In the genomic region with DNA sequence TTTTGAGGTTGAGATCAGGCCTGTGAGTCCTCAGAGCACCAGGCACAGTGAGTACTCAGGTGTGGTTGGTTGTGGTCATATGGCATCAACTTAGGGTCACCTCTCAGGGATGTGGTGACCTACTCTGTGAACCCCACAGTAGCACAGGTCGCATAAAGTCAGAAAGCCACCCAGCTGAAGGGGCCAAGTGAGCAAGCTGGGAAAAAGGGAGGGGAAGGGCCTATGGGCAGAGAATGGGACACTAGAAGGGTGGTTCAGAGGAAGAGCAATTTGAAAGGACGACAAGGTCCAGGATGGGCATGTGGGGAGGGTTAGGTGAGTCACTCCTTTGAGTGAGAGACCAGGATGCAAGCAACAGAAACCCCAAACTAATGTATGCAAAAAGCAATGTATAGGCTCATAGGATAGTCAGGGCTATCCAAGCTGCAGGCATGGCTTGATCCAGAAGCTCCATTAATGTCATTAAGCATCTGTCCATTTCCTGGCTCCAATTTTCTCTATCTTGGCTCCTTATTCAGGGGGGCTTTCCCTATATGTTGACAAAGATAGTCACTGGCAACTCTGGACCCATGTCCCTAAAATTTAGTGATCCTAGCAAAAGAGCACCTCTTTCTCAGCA, we compare ENCODE assay signal across 12 cellular contexts. TPM values are rescaled to one million over a fixed set of nuclear protein-coding genes. Genes with fewer than 3 reads are reported as not detected.
DNase-seq lines count a peak whose midpoint lies in the region; ATAC-seq and TF ChIP-seq lines count a peak whose summit lies in the region.
"Had no signal": no experiment of that assay in that cellular context is flagged by ENCODE, and none has a peak within 500 bp of the region (broad histone marks: within the 10 kb centered on the region; RNA-seq: fewer than 3 reads in every experiment).

No MANE protein-coding gene starts in this region.

- peaks cover 34% of the 10 kb centered on the region for H3K4me1 Mint-ChIP-seq in activated naive CD8-positive, alpha-beta T cell (ENCODE audit: low read depth)
- H3K4me1 Mint-ChIP-seq in activated naive CD8-positive, alpha-beta T cell treated with anti-CD3 and anti-CD28 coated beads for 36 hours, result peaks cover 41% of the 10 kb centered on the region
- peaks cover 37% of the 10 kb centered on the region for H3K4me1 Mint-ChIP-seq in activated CD8-positive, alpha-beta T cell treated with anti-CD3 and anti-CD28 coated beads, Interleukin-2, amount 10 ng/mL, durations not matched to agents 7 days and 5 days (ENCODE audit: low read depth)

- H3K27ac Mint-ChIP-seq in activated naive CD8-positive, alpha-beta T cell, result peak overlapping the region; percentile 5
- H3K27ac Mint-ChIP-seq in activated naive CD8-positive, alpha-beta T cell treated with anti-CD3 and anti-CD28 coated beads for 36 hours, result no peak overlapping the region
- peak overlapping the region; percentile 7 for H3K27ac Mint-ChIP-seq in activated CD8-positive, alpha-beta T cell treated with anti-CD3 and anti-CD28 coated beads, Interleukin-2, amount 10 ng/mL, durations not matched to agents 7 days and 5 days

- H3K36me3 ChIP-seq in upper lobe of right lung, result no peaks in the 10 kb centered on the region
- H3K36me3 ChIP-seq: MG63 had no signal

- no peaks in the 10 kb centered on the region for H3K9me3 ChIP-seq in upper lobe of right lung
- H3K9me3 ChIP-seq: MG63 had no signal

- H3K27me3 Mint-ChIP-seq in activated naive CD8-positive, alpha-beta T cell, result no peaks in the 10 kb centered on the region
- no peaks in the 10 kb centered on the region for H3K27me3 Mint-ChIP-seq in activated naive CD8-positive, alpha-beta T cell treated with anti-CD3 and anti-CD28 coated beads for 36 hours
- no peaks in the 10 kb centered on the region for H3K27me3 Mint-ChIP-seq in activated CD8-positive, alpha-beta T cell treated with anti-CD3 and anti-CD28 coated beads, Interleukin-2, amount 10 ng/mL, durations not matched to agents 7 days and 5 days (ENCODE audit: low read depth)

- no peak overlapping the region for H3K27ac ChIP-seq in upper lobe of right lung
- H3K27ac ChIP-seq: parathyroid adenoma had no signal

- no peak overlapping the region for H3K4me3 Mint-ChIP-seq in activated naive CD8-positive, alpha-beta T cell
- H3K4me3 Mint-ChIP-seq in activated naive CD8-positive, alpha-beta T cell treated with anti-CD3 and anti-CD28 coated beads for 36 hours, result no peak overlapping the region
- no peak overlapping the region for H3K4me3 Mint-ChIP-seq in activated CD8-positive, alpha-beta T cell treated with anti-CD3 and anti-CD28 coated beads, Interleukin-2, amount 10 ng/mL, durations not matched to agents 7 days and 5 days

- H3K36me3 Mint-ChIP-seq in activated naive CD8-positive, alpha-beta T cell, result no peaks in the 10 kb centered on the region
- H3K36me3 Mint-ChIP-seq in activated naive CD8-positive, alpha-beta T cell treated with anti-CD3 and anti-CD28 coated beads for 36 hours, result peaks cover 8% of the 10 kb centered on the region
- peaks cover 11% of the 10 kb centered on the region for H3K36me3 Mint-ChIP-seq in activated CD8-positive, alpha-beta T cell treated with anti-CD3 and anti-CD28 coated beads, Interleukin-2, amount 10 ng/mL, durations not matched to agents 7 days and 5 days (ENCODE audit: low read depth)

- CTCF ChIA-PET in activated CD8-positive, alpha-beta T cell treated with anti-CD3 and anti-CD28 coated beads, Interleukin-2, amount 10 ng/mL, durations not matched to agents 7 days and 5 days (lab: Charles Lee), result interaction anchor here (1.0 to 1.3 kb wide), 2 partner anchors 15 to 342 kb away, joined by 3 read pairs; no protein-coding TSS in a partner anchor

- intact Hi-C loops in upper lobe of right lung (cut with DNase I), result no loop called here

- H3K4me1 ChIP-seq in upper lobe of right lung, result peaks cover 16% of the 10 kb centered on the region

- H3K4me3 ChIP-seq in upper lobe of right lung, result no peak overlapping the region
- H3K4me3 ChIP-seq: MG63 had no signal

- POLR2A ChIA-PET in activated CD8-positive, alpha-beta T cell treated with anti-CD3 and anti-CD28 coated beads, Interleukin-2, amount 10 ng/mL, durations not matched to agents 7 days and 5 days (lab: Charles Lee), result interaction anchor here (0.6 to 4.6 kb wide), 6 partner anchors 8 to 36 kb away, joined by 3 to 34 read pairs (median 4); a partner anchor contains a TSS

- TF ChIP-seq CTCF in upper lobe of right lung (IDR thresholded peaks at IDR 0.05), result no peak

- no peak for ATAC-seq in activated CD8-positive, alpha-beta T cell treated with anti-CD3 and anti-CD28 coated beads, Interleukin-2, amount 10 ng/mL, durations not matched to agents 7 days and 5 days
- ATAC-seq in upper lobe of right lung, result no peak
- ATAC-seq: Panc1 had no signal

- DNase-seq in activated naive CD8-positive, alpha-beta T cell treated with anti-CD3 and anti-CD28 coated beads for 36 hours, result no peak
- peak; percentile 44 for DNase-seq in activated CD8-positive, alpha-beta T cell treated with anti-CD3 and anti-CD28 coated beads, Interleukin-2, amount 10 ng/mL, durations not matched to agents 7 days and 5 days
- DNase-seq in islet precursor cell, result peak; percentile 42
- no peak for DNase-seq in effector CD4-positive, alpha-beta T cell
- DNase-seq in HuH-7 (ENCODE audit: low spot score), result no peak
- no peak for DNase-seq in upper lobe of right lung
- DNase-seq in NCI-H1105 treated with DMSO at 0.1 percent for 48 hours (lab: John Stamatoyannopoulos, UW), result no peak
- DNase-seq: MG63, NCI-H446 had no signal

- H3K9me3 Mint-ChIP-seq in activated naive CD8-positive, alpha-beta T cell (ENCODE audit: low read depth), result no peaks in the 10 kb centered on the region
- H3K9me3 Mint-ChIP-seq in activated naive CD8-positive, alpha-beta T cell treated with anti-CD3 and anti-CD28 coated beads for 36 hours, result no peaks in the 10 kb centered on the region
- H3K9me3 Mint-ChIP-seq in activated CD8-positive, alpha-beta T cell treated with anti-CD3 and anti-CD28 coated beads, Interleukin-2, amount 10 ng/mL, durations not matched to agents 7 days and 5 days (ENCODE audit: insufficient read depth), result no peaks in the 10 kb centered on the region

- H3K27me3 ChIP-seq in upper lobe of right lung, result no peaks in the 10 kb centered on the region
- H3K27me3 ChIP-seq: MG63 had no signal

RNA-seq across cellular contexts. Expression of a gene that starts 33.5 kb away (rescaled TPM):
- total RNA-seq in activated naive CD8-positive, alpha-beta T cell treated with anti-CD3 and anti-CD28 coated beads for 36 hours, result 10 to 100 TPM; 83.6 to 83.7 TPM
- total RNA-seq in activated CD8-positive, alpha-beta T cell treated with anti-CD3 and anti-CD28 coated beads, Interleukin-2, amount 10 ng/mL, durations not matched to agents 7 days and 5 days, result 10 to 100 TPM; 58.2 to 62.2 TPM
- 34.8 TPM for total RNA-seq in upper lobe of right lung

Comparison
In these comparisons a context has a peak if more than half of its experiments do, and no peak if none do; other contexts are left out.
1. DNase-seq: peak in activated CD8-positive, alpha-beta T cell treated with anti-CD3 and anti-CD28 coated beads, Interleukin-2, amount 10 ng/mL, durations not matched to agents 7 days and 5 days (single experiment) and islet precursor cell (single experiment); none in activated naive CD8-positive, alpha-beta T cell treated with anti-CD3 and anti-CD28 coated beads for 36 hours (single experiment), effector CD4-positive, alpha-beta T cell (single experiment), HuH-7 (single experiment), upper lobe of right lung (single experiment) and NCI-H1105 treated with DMSO at 0.1 percent for 48 hours (single experiment).